ENCODE assay signal across 8 cellular contexts in the genomic region with DNA sequence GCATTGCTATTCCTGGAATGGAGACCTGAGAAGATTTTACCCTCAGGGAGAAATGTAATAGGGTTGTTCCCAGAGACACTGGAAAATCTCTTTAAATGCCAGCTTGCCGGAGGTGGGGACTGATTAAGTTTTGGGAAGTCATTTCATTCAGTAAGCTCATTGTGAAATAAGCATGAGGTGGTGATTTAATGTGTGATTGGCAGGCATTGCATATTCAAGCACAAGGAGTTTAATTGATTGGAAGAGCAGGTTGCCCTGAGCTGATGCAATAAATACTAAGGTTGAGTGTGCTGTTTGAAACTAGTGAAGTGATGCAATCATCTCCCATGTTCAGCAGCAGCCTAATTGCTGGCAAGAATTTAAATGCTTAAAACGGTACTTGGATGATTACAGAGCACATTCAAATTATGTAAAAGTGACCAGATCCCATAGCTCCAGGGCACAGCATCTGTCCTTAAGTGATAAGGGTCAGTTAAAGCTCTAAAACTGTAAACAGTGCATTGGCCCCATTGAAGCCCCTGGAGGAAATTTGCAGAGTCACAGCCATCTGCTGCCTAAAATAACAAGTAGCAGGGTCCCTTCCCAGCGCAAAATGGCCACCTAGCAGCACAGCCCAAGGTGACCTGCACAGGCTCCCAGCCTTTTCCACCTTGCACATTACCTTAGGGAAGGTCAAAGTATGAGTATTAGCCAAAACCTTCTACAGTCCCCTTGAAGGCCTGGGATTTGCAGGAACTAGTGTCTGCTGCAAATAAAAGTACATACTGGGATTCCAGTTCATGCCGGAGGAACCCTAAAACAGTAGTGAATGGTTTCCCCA.
DNase-seq lines count a peak whose midpoint lies in the region; ATAC-seq and TF ChIP-seq lines count a peak whose summit lies in the region.

No MANE protein-coding gene starts in this region.

- CTCF ChIA-PET in Panc1 (lab: Charles Lee) = no interaction called here

- no peaks in the 10 kb centered on the region for H3K36me3 ChIP-seq in BE2C
- H3K36me3 ChIP-seq in Panc1 (ENCODE audit: control insufficient read depth, insufficient read depth, low read length) = no peaks in the 10 kb centered on the region
- H3K36me3 ChIP-seq in aorta (ENCODE audit: control insufficient read depth in 1 of 2, insufficient read depth in 2 of 2, low read length in 1 of 2) = no peaks in the 10 kb centered on the region

- DNase-seq in BE2C (peak; percentile 87), HuH-7 (ENCODE audit: low spot score) (peak; percentile 21), Panc1 (ENCODE audit: low read depth, low spot score) (peak; percentile 4), fibroblast of villous mesenchyme (ENCODE audit: low read depth) (peak; percentile 92), aorta (no peak)

- no TSS peak for BruUV-seq in Panc1 (replicated peaks; lab: Mats Ljungman, UMichigan)

- intact Hi-C loops in Panc1 (cut with micrococcal nuclease; ENCODE audit: unreplicated experiment) (no loop called here), aorta (cut with DNase I) (no loop called here)

- ATAC-seq in Panc1 (no peak), aorta (ENCODE audit: low FRiP score) (peak; percentile 68), HG02798 (IDR thresholded peaks at IDR 0.05; ENCODE audit: poor library complexity, unreplicated experiment) (no peak), HG02571 (IDR thresholded peaks at IDR 0.05; ENCODE audit: unreplicated experiment) (no peak), GM18505 (IDR thresholded peaks at IDR 0.05; ENCODE audit: unreplicated experiment) (no peak)

- H3K4me3 ChIP-seq in BE2C (ENCODE audit: low read depth, low read length) = no peak overlapping the region
- H3K4me3 ChIP-seq in Panc1 (ENCODE audit: low read depth in 2 of 2, low read length in 2 of 2) = no peak overlapping the region
- no peak overlapping the region for H3K4me3 ChIP-seq in fibroblast of villous mesenchyme (ENCODE audit: low read depth, low read length)
- no peak overlapping the region for H3K4me3 ChIP-seq in aorta (ENCODE audit: low read length in 2 of 2)

- in situ Hi-C loops in Panc1 (cut with HindIII; ENCODE audit: low pct_unique_long_range_greater_than_20kb, low sequenced_read_pairs) = no loop called here

- WGBS in aorta, 2 donors = 45 to 60% methylated on average over 4 of the region's 4 CpGs

- H3K27me3 ChIP-seq in BE2C = no peaks in the 10 kb centered on the region
- H3K27me3 ChIP-seq in Panc1 (ENCODE audit: control insufficient read depth, insufficient read depth, low read length) = no peaks in the 10 kb centered on the region
- H3K27me3 ChIP-seq in aorta (ENCODE audit: control insufficient read depth in 1 of 2, insufficient read depth in 2 of 2, low read length in 1 of 2) = no peaks in the 10 kb centered on the region

- H3K9me3 ChIP-seq in BE2C (no peaks in the 10 kb centered on the region), Panc1 (ENCODE audit: control insufficient read depth, insufficient read depth, low read depth, low read length) (no peaks in the 10 kb centered on the region), aorta (ENCODE audit: control insufficient read depth, low read length) (no peaks in the 10 kb centered on the region)

- peaks cover 36% of the 10 kb centered on the region for H3K4me1 ChIP-seq in BE2C
- no peaks in the 10 kb centered on the region for H3K4me1 ChIP-seq in Panc1 (ENCODE audit: control insufficient read depth, insufficient read depth, low read length)
- no peaks in the 10 kb centered on the region for H3K4me1 ChIP-seq in aorta (ENCODE audit: control insufficient read depth in 1 of 2, insufficient read depth in 2 of 2, low read length in 2 of 2)

- TF ChIP-seq CTCF in BE2C (IDR thresholded peaks at IDR 0.05; ENCODE audit: low read depth, low read length) (peak; percentile 38; the same call in 1 of the 2 replicates), Panc1 (IDR thresholded peaks at IDR 0.05) (no peak), fibroblast of villous mesenchyme (IDR thresholded peaks at IDR 0.05; ENCODE audit: insufficient read depth, low read depth, low read length) (no peak)

- POLR2A ChIA-PET in Panc1 (lab: Charles Lee) = no interaction called here

- H3K27ac ChIP-seq in Panc1 (ENCODE audit: low read length) (peak overlapping the region; percentile 17; the same call in 1 of the 2 replicates), aorta (ENCODE audit: low read depth in 1 of 2, low read length in 2 of 2) (no peak overlapping the region)

- TF ChIP-seq POLR2A in GM18505 (IDR thresholded peaks at IDR 0.05; ENCODE audit: borderline replicate concordance, extremely low read depth, insufficient read depth, insufficient read length) = no peak

Comparison
In these comparisons a context has a peak if more than half of its experiments do, and no peak if none do; other contexts are left out.
1. DNase-seq: peak in BE2C (single experiment), HuH-7 (single experiment), Panc1 (single experiment) and fibroblast of villous mesenchyme (single experiment); none in aorta (0 of 2).